12 cellular contexts compared by ENCODE assay signal in genomic region chr6:151701820-151702562, GRCh38.
DNase-seq lines count a peak whose midpoint lies in the region; ATAC-seq and TF ChIP-seq lines count a peak whose summit lies in the region.
"Had no signal": no experiment of that assay in that cellular context is flagged by ENCODE, and none has a peak within 500 bp of the region (broad histone marks: within the 10 kb centered on the region; RNA-seq: fewer than 3 reads in every experiment).

No MANE protein-coding gene starts in this region.

- H3K9me3 ChIP-seq in breast epithelium = no peaks in the 10 kb centered on the region

- H3K4me3 ChIP-seq in breast epithelium = no peak overlapping the region
- H3K4me3 ChIP-seq: esophagus muscularis mucosa had no signal

- H3K9me3 Mint-ChIP-seq in central memory CD8-positive, alpha-beta T cell = no peaks in the 10 kb centered on the region
- H3K9me3 Mint-ChIP-seq: HFFc6 had no signal

- H3K27me3 Mint-ChIP-seq in central memory CD8-positive, alpha-beta T cell = no peaks in the 10 kb centered on the region

- H3K27me3 ChIP-seq in breast epithelium = no peaks in the 10 kb centered on the region

- TF ChIP-seq CTCF in breast epithelium (IDR thresholded peaks at IDR 0.05) = no peak

- DNase-seq in central memory CD8-positive, alpha-beta T cell (ENCODE audit: low spot score in 2 of 2) = no peak
- DNase-seq in LoVo (ENCODE audit: low spot score) = no peak
- no peak for DNase-seq in anterior cingulate cortex (lab: John Stamatoyannopoulos, UW)
- no peak for DNase-seq in superior temporal gyrus (ENCODE audit: extremely low spot score)
- DNase-seq in breast epithelium (ENCODE audit: low spot score in 2 of 2) = no peak
- DNase-seq: DND-41, HFFc6, NCI-H1694 treated with DMSO at 0.1 percent for 48 hours had no signal

- H3K4me3 Mint-ChIP-seq in central memory CD8-positive, alpha-beta T cell = no peak overlapping the region
- H3K4me3 Mint-ChIP-seq: HFFc6 had no signal

- no peaks in the 10 kb centered on the region for H3K36me3 ChIP-seq in breast epithelium
- H3K36me3 ChIP-seq: esophagus muscularis mucosa had no signal

- TF ChIP-seq POLR2A in breast epithelium (IDR thresholded peaks at IDR 0.05) = no peak

- peaks cover 2% of the 10 kb centered on the region for H3K36me3 Mint-ChIP-seq in central memory CD8-positive, alpha-beta T cell (ENCODE audit: insufficient read depth)

- peak overlapping the region; percentile 16 for H3K27ac Mint-ChIP-seq in central memory CD8-positive, alpha-beta T cell (ENCODE audit: low read depth)
- H3K27ac Mint-ChIP-seq: HFFc6 had no signal

- H3K27ac ChIP-seq in breast epithelium = no peak overlapping the region
- H3K27ac ChIP-seq: esophagus muscularis mucosa had no signal

- H3K4me1 Mint-ChIP-seq in central memory CD8-positive, alpha-beta T cell = peaks cover 10% of the 10 kb centered on the region

- intact Hi-C loops in breast epithelium (cut with DNase I; ENCODE audit: low total_unique reads) = no loop called here

- ATAC-seq in GM18858 (IDR thresholded peaks at IDR 0.05; ENCODE audit: unreplicated experiment) = peak; percentile 87
- peak; percentile 84 for ATAC-seq in GM21390 (IDR thresholded peaks at IDR 0.05; ENCODE audit: unreplicated experiment)
- peak; percentile 67 for ATAC-seq in HG03135 (IDR thresholded peaks at IDR 0.05; ENCODE audit: unreplicated experiment)
- no peak for ATAC-seq in central memory CD8-positive, alpha-beta T cell (replicated peaks; ENCODE audit: extremely low read depth, poor library complexity, severe bottlenecking)

- no peaks in the 10 kb centered on the region for H3K4me1 ChIP-seq in breast epithelium
- H3K4me1 ChIP-seq: esophagus muscularis mucosa had no signal
